In the genomic region with DNA sequence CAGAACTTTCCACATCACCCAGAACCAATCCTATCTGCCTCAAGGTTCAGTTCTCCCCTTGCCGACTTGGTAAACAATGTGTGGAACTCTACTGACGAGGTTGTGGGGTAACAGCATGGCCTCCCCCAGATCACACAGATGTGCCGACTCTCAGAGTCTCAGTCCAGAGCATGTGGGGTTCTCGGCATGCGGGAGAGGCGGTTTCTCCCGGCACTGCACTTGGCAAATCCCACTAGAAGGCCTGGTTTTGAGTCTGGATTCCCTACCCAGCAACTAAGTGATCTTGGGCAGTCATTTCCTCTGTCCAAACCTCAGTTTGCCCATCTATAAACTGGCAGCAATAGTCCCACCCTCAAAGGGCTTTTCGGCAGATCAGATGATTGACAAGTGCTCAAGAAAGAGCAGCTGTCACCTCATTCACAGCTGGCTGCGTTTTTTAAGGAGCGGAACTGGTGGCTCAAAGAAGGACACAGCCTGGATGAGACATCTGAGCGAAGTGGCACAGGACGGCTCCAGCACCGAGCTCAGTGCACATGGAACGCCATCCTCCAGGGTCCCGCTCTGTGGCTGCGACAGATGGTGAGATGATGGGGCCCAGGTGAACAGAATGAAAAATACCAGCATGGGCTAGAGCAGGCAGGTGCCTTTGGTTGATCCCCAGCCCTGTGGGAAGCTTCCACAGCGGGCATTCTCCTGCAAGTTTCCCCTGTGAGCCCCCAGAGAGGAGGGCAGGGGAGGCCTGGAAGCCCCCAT, we compare ENCODE assay signal across 1 cellular context.
A peak's percentile ranks its signal among the peaks of the same experiment; 100 is the strongest.
TF ChIP-seq lines count a peak whose summit lies in the region.

No MANE protein-coding gene starts in this region.

TF ChIP-seq in HepG2, 621 proteins besides CTCF, POLR2A, EP300 and RAD21 (continued from another document and continues in another):
- TF ChIP-seq, protein P1, sequence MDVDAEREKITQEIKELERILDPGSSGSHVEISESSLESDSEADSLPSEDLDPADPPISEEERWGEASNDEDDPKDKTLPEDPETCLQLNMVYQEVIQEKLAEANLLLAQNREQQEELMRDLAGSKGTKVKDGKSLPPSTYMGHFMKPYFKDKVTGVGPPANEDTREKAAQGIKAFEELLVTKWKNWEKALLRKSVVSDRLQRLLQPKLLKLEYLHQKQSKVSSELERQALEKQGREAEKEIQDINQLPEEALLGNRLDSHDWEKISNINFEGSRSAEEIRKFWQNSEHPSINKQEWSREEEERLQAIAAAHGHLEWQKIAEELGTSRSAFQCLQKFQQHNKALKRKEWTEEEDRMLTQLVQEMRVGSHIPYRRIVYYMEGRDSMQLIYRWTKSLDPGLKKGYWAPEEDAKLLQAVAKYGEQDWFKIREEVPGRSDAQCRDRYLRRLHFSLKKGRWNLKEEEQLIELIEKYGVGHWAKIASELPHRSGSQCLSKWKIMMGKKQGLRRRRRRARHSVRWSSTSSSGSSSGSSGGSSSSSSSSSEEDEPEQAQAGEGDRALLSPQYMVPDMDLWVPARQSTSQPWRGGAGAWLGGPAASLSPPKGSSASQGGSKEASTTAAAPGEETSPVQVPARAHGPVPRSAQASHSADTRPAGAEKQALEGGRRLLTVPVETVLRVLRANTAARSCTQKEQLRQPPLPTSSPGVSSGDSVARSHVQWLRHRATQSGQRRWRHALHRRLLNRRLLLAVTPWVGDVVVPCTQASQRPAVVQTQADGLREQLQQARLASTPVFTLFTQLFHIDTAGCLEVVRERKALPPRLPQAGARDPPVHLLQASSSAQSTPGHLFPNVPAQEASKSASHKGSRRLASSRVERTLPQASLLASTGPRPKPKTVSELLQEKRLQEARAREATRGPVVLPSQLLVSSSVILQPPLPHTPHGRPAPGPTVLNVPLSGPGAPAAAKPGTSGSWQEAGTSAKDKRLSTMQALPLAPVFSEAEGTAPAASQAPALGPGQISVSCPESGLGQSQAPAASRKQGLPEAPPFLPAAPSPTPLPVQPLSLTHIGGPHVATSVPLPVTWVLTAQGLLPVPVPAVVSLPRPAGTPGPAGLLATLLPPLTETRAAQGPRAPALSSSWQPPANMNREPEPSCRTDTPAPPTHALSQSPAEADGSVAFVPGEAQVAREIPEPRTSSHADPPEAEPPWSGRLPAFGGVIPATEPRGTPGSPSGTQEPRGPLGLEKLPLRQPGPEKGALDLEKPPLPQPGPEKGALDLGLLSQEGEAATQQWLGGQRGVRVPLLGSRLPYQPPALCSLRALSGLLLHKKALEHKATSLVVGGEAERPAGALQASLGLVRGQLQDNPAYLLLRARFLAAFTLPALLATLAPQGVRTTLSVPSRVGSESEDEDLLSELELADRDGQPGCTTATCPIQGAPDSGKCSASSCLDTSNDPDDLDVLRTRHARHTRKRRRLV (CRISPR knock-in tag; IDR thresholded peaks at IDR 0.05) = no peak
- TF ChIP-seq ZNF207 (IDR thresholded peaks at IDR 0.05; ENCODE audit: borderline replicate concordance) = no peak
- TF ChIP-seq BCL6 (CRISPR knock-in tag; IDR thresholded peaks at IDR 0.05) = no peak
- no peak for TF ChIP-seq ZNF451 (CRISPR knock-in tag; IDR thresholded peaks at IDR 0.05)
- no peak for TF ChIP-seq ATF1 (CRISPR knock-in tag; IDR thresholded peaks at IDR 0.05)
- TF ChIP-seq, protein P2, sequence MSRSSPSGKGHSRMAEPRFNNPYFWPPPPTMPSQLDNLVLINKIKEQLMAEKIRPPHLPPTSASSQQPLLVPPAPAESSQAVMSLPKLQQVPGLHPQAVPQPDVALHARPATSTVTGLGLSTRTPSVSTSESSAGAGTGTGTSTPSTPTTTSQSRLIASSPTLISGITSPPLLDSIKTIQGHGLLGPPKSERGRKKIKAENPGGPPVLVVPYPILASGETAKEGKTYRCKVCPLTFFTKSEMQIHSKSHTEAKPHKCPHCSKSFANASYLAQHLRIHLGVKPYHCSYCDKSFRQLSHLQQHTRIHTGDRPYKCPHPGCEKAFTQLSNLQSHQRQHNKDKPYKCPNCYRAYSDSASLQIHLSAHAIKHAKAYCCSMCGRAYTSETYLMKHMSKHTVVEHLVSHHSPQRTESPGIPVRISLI (CRISPR knock-in tag; IDR thresholded peaks at IDR 0.05; ENCODE audit: borderline replicate concordance) = no peak
- no peak for TF ChIP-seq TMF1 (CRISPR knock-in tag; IDR thresholded peaks at IDR 0.05; ENCODE audit: low read depth)
- TF ChIP-seq ZNF337 (CRISPR knock-in tag; IDR thresholded peaks at IDR 0.05; ENCODE audit: borderline replicate concordance, low read depth) = no peak
- no peak for TF ChIP-seq NFKBIZ (CRISPR knock-in tag; IDR thresholded peaks at IDR 0.05)
- TF ChIP-seq ZSCAN22 (CRISPR knock-in tag; IDR thresholded peaks at IDR 0.05) = no peak
- no peak for TF ChIP-seq ZFX (CRISPR knock-in tag; IDR thresholded peaks at IDR 0.05; ENCODE audit: low read depth)
- no peak for TF ChIP-seq JUND (CRISPR knock-in tag; IDR thresholded peaks at IDR 0.05)
- TF ChIP-seq SALL1 (CRISPR knock-in tag; IDR thresholded peaks at IDR 0.05) = peak; percentile 20; the same call in 1 of the 2 replicates
- no peak for TF ChIP-seq ZNF547 (CRISPR knock-in tag; IDR thresholded peaks at IDR 0.05)
- no peak for TF ChIP-seq ELF1 (CRISPR knock-in tag; IDR thresholded peaks at IDR 0.05)
- no peak for TF ChIP-seq GLI4 (CRISPR knock-in tag; IDR thresholded peaks at IDR 0.05; ENCODE audit: borderline replicate concordance)
- no peak for TF ChIP-seq ERF (CRISPR knock-in tag; IDR thresholded peaks at IDR 0.05)
- TF ChIP-seq ZFP41 (CRISPR knock-in tag; IDR thresholded peaks at IDR 0.05; ENCODE audit: borderline replicate concordance) = no peak
- no peak for TF ChIP-seq HNRNPLL (IDR thresholded peaks at IDR 0.05; ENCODE audit: low read depth, low read length, poor library complexity, severe bottlenecking)
- TF ChIP-seq SALL2 (CRISPR knock-in tag; IDR thresholded peaks at IDR 0.05) = 0 out of 2 replicates have a peak, but pooled peaks have one; percentile 41
- TF ChIP-seq RBFOX2 (IDR thresholded peaks at IDR 0.05; ENCODE audit: low read depth, low read length) = peak; percentile 66
- no peak for TF ChIP-seq SAFB2 (CRISPR knock-in tag; IDR thresholded peaks at IDR 0.05; ENCODE audit: borderline replicate concordance, low read depth)
- TF ChIP-seq HOXA5 (CRISPR knock-in tag; IDR thresholded peaks at IDR 0.05) = no peak
- TF ChIP-seq, protein P3, sequence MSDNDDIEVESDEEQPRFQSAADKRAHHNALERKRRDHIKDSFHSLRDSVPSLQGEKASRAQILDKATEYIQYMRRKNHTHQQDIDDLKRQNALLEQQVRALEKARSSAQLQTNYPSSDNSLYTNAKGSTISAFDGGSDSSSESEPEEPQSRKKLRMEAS (IDR thresholded peaks at IDR 0.05) = peak; percentile 12; the same call in 1 of the 2 replicates
- no peak for TF ChIP-seq ZNF878 (CRISPR knock-in tag; IDR thresholded peaks at IDR 0.05)
- 0 out of 2 replicates have a peak, but pooled peaks have one; percentile 62 for TF ChIP-seq ARID2 (CRISPR knock-in tag; IDR thresholded peaks at IDR 0.05; ENCODE audit: borderline replicate concordance)
- TF ChIP-seq, protein P4, sequence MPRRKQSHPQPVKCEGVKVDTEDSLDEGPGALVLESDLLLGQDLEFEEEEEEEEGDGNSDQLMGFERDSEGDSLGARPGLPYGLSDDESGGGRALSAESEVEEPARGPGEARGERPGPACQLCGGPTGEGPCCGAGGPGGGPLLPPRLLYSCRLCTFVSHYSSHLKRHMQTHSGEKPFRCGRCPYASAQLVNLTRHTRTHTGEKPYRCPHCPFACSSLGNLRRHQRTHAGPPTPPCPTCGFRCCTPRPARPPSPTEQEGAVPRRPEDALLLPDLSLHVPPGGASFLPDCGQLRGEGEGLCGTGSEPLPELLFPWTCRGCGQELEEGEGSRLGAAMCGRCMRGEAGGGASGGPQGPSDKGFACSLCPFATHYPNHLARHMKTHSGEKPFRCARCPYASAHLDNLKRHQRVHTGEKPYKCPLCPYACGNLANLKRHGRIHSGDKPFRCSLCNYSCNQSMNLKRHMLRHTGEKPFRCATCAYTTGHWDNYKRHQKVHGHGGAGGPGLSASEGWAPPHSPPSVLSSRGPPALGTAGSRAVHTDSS (CRISPR knock-in tag; conservative IDR thresholded peaks at IDR 0.05) = no peak
- TF ChIP-seq, protein P5, sequence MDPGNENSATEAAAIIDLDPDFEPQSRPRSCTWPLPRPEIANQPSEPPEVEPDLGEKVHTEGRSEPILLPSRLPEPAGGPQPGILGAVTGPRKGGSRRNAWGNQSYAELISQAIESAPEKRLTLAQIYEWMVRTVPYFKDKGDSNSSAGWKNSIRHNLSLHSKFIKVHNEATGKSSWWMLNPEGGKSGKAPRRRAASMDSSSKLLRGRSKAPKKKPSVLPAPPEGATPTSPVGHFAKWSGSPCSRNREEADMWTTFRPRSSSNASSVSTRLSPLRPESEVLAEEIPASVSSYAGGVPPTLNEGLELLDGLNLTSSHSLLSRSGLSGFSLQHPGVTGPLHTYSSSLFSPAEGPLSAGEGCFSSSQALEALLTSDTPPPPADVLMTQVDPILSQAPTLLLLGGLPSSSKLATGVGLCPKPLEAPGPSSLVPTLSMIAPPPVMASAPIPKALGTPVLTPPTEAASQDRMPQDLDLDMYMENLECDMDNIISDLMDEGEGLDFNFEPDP (CRISPR knock-in tag; conservative IDR thresholded peaks at IDR 0.05) = no peak
- no peak for TF ChIP-seq ZKSCAN8 (CRISPR knock-in tag; IDR thresholded peaks at IDR 0.05; ENCODE audit: borderline replicate concordance)
- TF ChIP-seq RXRA (CRISPR knock-in tag; IDR thresholded peaks at IDR 0.05) = no peak
- TF ChIP-seq MIXL1 (CRISPR knock-in tag; IDR thresholded peaks at IDR 0.05) = no peak
- no peak for TF ChIP-seq FOXC1 (CRISPR knock-in tag; IDR thresholded peaks at IDR 0.05; ENCODE audit: borderline replicate concordance)
- TF ChIP-seq NFKB2 (CRISPR knock-in tag; IDR thresholded peaks at IDR 0.05; ENCODE audit: borderline replicate concordance) = 0 out of 2 replicates have a peak, but pooled peaks have one; percentile 56
- TF ChIP-seq PLRG1 (conservative IDR thresholded peaks at IDR 0.05) = no peak
- no peak for TF ChIP-seq CBX1 (IDR thresholded peaks at IDR 0.05; ENCODE audit: low read depth)
- 0 out of 2 replicates have a peak, but pooled peaks have one; percentile 29 for TF ChIP-seq BORCS8-MEF2B (CRISPR knock-in tag; IDR thresholded peaks at IDR 0.05)
- no peak for TF ChIP-seq MAFF (IDR thresholded peaks at IDR 0.05; ENCODE audit: low read depth, low read length)
- TF ChIP-seq ZNF496 (CRISPR knock-in tag; IDR thresholded peaks at IDR 0.05; ENCODE audit: insufficient replicate concordance) = no peak
- no peak for TF ChIP-seq ONECUT2 (CRISPR knock-in tag; IDR thresholded peaks at IDR 0.05)
- no peak for TF ChIP-seq ZNF326 (CRISPR knock-in tag; IDR thresholded peaks at IDR 0.05; ENCODE audit: borderline replicate concordance)
- TF ChIP-seq ZNF354B (CRISPR knock-in tag; IDR thresholded peaks at IDR 0.05) = 0 out of 2 replicates have a peak, but pooled peaks have one; percentile 67
- TF ChIP-seq, protein P6, sequence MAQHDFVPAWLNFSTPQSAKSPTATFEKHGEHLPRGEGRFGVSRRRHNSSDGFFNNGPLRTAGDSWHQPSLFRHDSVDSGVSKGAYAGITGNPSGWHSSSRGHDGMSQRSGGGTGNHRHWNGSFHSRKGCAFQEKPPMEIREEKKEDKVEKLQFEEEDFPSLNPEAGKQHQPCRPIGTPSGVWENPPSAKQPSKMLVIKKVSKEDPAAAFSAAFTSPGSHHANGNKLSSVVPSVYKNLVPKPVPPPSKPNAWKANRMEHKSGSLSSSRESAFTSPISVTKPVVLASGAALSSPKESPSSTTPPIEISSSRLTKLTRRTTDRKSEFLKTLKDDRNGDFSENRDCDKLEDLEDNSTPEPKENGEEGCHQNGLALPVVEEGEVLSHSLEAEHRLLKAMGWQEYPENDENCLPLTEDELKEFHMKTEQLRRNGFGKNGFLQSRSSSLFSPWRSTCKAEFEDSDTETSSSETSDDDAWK (CRISPR knock-in tag; IDR thresholded peaks at IDR 0.05) = no peak
- no peak for TF ChIP-seq ZNF180 (CRISPR knock-in tag; IDR thresholded peaks at IDR 0.05; ENCODE audit: borderline replicate concordance, low read depth)
- TF ChIP-seq, protein P7, sequence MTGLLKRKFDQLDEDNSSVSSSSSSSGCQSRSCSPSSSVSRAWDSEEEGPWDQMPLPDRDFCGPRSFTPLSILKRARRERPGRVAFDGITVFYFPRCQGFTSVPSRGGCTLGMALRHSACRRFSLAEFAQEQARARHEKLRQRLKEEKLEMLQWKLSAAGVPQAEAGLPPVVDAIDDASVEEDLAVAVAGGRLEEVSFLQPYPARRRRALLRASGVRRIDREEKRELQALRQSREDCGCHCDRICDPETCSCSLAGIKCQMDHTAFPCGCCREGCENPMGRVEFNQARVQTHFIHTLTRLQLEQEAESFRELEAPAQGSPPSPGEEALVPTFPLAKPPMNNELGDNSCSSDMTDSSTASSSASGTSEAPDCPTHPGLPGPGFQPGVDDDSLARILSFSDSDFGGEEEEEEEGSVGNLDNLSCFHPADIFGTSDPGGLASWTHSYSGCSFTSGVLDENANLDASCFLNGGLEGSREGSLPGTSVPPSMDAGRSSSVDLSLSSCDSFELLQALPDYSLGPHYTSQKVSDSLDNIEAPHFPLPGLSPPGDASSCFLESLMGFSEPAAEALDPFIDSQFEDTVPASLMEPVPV (CRISPR knock-in tag; IDR thresholded peaks at IDR 0.05) = no peak
- no peak for TF ChIP-seq ZSCAN30 (CRISPR knock-in tag; IDR thresholded peaks at IDR 0.05)
- TF ChIP-seq ZNF577 (CRISPR knock-in tag; IDR thresholded peaks at IDR 0.05; ENCODE audit: borderline replicate concordance, low read depth) = no peak
- TF ChIP-seq ATRX (CRISPR knock-in tag; IDR thresholded peaks at IDR 0.05; ENCODE audit: borderline replicate concordance) = no peak
- TF ChIP-seq, protein P8, sequence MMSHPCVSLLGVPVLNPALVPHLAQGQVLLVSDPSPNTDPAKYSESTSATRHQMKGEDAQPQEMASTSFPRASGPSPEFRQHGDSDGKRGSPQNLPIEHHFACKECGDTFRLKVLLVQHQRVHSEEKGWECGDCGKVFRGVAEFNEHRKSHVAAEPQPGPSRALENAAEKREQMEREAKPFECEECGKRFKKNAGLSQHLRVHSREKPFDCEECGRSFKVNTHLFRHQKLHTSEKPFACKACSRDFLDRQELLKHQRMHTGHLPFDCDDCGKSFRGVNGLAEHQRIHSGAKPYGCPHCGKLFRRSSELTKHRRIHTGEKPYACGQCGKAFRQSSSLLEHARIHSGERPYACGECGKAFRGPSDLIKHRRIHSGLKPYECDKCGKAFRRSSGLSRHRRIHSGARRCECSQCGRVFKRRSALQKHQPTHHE (CRISPR knock-in tag; IDR thresholded peaks at IDR 0.05; ENCODE audit: borderline replicate concordance) = no peak
- no peak for TF ChIP-seq ZNF501 (CRISPR knock-in tag; IDR thresholded peaks at IDR 0.05)
- TF ChIP-seq, protein P9, sequence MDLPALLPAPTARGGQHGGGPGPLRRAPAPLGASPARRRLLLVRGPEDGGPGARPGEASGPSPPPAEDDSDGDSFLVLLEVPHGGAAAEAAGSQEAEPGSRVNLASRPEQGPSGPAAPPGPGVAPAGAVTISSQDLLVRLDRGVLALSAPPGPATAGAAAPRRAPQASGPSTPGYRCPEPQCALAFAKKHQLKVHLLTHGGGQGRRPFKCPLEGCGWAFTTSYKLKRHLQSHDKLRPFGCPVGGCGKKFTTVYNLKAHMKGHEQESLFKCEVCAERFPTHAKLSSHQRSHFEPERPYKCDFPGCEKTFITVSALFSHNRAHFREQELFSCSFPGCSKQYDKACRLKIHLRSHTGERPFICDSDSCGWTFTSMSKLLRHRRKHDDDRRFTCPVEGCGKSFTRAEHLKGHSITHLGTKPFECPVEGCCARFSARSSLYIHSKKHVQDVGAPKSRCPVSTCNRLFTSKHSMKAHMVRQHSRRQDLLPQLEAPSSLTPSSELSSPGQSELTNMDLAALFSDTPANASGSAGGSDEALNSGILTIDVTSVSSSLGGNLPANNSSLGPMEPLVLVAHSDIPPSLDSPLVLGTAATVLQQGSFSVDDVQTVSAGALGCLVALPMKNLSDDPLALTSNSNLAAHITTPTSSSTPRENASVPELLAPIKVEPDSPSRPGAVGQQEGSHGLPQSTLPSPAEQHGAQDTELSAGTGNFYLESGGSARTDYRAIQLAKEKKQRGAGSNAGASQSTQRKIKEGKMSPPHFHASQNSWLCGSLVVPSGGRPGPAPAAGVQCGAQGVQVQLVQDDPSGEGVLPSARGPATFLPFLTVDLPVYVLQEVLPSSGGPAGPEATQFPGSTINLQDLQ (CRISPR knock-in tag; IDR thresholded peaks at IDR 0.05) = no peak
